Comparison of ENCODE assay signal across 21 cellular contexts in the genomic region with DNA sequence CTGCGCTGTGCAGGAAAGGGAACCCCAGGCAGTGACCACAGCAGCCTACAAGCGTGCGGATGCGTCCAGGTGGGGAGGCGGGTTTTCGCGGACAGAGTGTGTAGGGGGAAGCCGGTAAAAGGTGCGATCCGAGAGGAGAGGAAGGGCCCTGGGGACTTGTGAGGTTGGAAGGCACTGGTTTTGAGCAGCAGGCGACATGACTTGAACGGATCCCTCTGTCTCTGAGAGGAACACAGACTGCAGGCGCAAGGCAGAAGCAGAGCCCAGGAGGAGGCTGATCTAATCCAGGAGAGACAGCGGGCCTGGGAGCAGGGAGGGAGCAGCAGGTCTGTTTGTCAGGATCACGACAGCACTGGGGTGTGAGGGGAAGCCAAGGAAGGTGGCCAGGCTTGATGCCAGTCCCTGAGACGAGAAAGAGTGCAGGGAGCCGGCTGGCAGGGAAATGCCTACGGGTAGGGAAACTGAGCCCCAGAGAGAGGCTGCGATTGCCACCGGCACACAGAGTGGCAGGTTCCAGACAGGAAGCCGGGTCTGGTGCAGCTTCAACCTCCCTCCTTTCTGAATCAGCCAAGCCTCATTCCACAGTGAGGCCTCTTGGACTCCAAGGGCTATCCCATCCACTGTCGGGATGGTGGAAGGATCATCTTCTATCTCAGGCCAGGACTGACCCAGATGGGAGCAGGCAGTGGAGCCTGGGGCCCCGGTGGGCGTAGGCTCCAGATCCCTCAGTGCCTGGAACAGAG. TPM values are rescaled to one million over a fixed set of nuclear protein-coding genes. Genes with fewer than 3 reads are reported as not detected.
"Had no signal": no experiment of that assay in that cellular context is flagged by ENCODE, and none has a peak within 500 bp of the region (broad histone marks: within the 10 kb centered on the region; RNA-seq: fewer than 3 reads in every experiment).

No MANE protein-coding gene starts in this region.

- H3K36me3 Mint-ChIP-seq: activated CD8-positive, alpha-beta memory T cell treated with anti-CD3 and anti-CD28 coated beads, Interleukin-2, amount 10 ng/mL, durations not matched to agents 7 days and 5 days; activated naive CD8-positive, alpha-beta T cell treated with anti-CD3 and anti-CD28 coated beads for 36 hours; stimulated activated memory B cell treated with anti-CD40 and anti-IgM and Interleukin-4, amounts not matched to agents 10 μg/mL and 1 μg/mL and 100 μg/mL, for 72 hours had no signal

- H3K9me3 Mint-ChIP-seq: activated naive CD8-positive, alpha-beta T cell treated with anti-CD3 and anti-CD28 coated beads for 36 hours; activated T-cell treated with anti-CD3 and anti-CD28 coated beads, Interleukin-2, amount 50 U/mL, for 24 hours; stimulated activated memory B cell treated with anti-CD40 and anti-IgM and Interleukin-4, amounts not matched to agents 10 μg/mL and 1 μg/mL and 100 μg/mL, for 72 hours had no signal

- ATAC-seq: activated CD8-positive, alpha-beta memory T cell treated with anti-CD3 and anti-CD28 coated beads, Interleukin-2, amount 10 ng/mL, durations not matched to agents 7 days and 5 days; left lung; psoas muscle; sciatic nerve; stimulated activated memory B cell treated with anti-CD40 and anti-IgM and Interleukin-4, amounts not matched to agents 10 μg/mL and 1 μg/mL and 100 μg/mL, for 72 hours had no signal

- DNase-seq: activated CD4-positive, alpha-beta T cell treated with anti-CD3 and anti-CD28 coated beads for 1 hour; activated CD4-positive, alpha-beta T cell treated with anti-CD3 and anti-CD28 coated beads, Interleukin-2, amount 50 U/mL, for 48 hours; activated CD8-positive, alpha-beta memory T cell treated with anti-CD3 and anti-CD28 coated beads, Interleukin-2, amount 10 ng/mL, durations not matched to agents 7 days and 5 days; activated gamma-delta T cell treated with Interleukin-2 at 50 U/mL for 16 hours; activated naive CD8-positive, alpha-beta T cell treated with anti-CD3 and anti-CD28 coated beads for 36 hours; activated T-cell treated with anti-CD3 and anti-CD28 coated beads, Interleukin-2, amount 50 U/mL, for 24 hours; islet precursor cell; left lung; mesenchymal stem cell; nucleus accumbens; psoas muscle; spleen; stimulated activated CD4-positive, alpha-beta T cell treated with anti-CD3 and anti-CD28 coated beads, Interleukin-1b, Interleukin-23, amount 100 ng/mL, for 48 hours; T-helper 9 cell; upper lobe of left lung had no signal

- H3K27ac Mint-ChIP-seq: activated CD8-positive, alpha-beta memory T cell treated with anti-CD3 and anti-CD28 coated beads, Interleukin-2, amount 10 ng/mL, durations not matched to agents 7 days and 5 days; activated naive CD8-positive, alpha-beta T cell treated with anti-CD3 and anti-CD28 coated beads for 36 hours; activated T-cell treated with anti-CD3 and anti-CD28 coated beads, Interleukin-2, amount 50 U/mL, for 24 hours; stimulated activated memory B cell treated with anti-CD40 and anti-IgM and Interleukin-4, amounts not matched to agents 10 μg/mL and 1 μg/mL and 100 μg/mL, for 72 hours had no signal

- H3K27me3 ChIP-seq: upper lobe of left lung had no signal

- H3K4me3 ChIP-seq: dorsolateral prefrontal cortex, esophagus muscularis mucosa, left lung, psoas muscle, spleen, upper lobe of left lung had no signal

- H3K36me3 ChIP-seq: esophagus muscularis mucosa, left lung, spleen, upper lobe of left lung had no signal

- H3K4me1 Mint-ChIP-seq: activated CD8-positive, alpha-beta memory T cell treated with anti-CD3 and anti-CD28 coated beads, Interleukin-2, amount 10 ng/mL, durations not matched to agents 7 days and 5 days; activated naive CD8-positive, alpha-beta T cell treated with anti-CD3 and anti-CD28 coated beads for 36 hours; stimulated activated memory B cell treated with anti-CD40 and anti-IgM and Interleukin-4, amounts not matched to agents 10 μg/mL and 1 μg/mL and 100 μg/mL, for 72 hours had no signal

- H3K27ac ChIP-seq: dorsolateral prefrontal cortex, esophagus muscularis mucosa, left lung, psoas muscle, spleen, upper lobe of left lung had no signal

- H3K9me3 ChIP-seq: esophagus muscularis mucosa, left lung, psoas muscle, spleen, upper lobe of left lung had no signal

- H3K4me3 Mint-ChIP-seq: activated CD8-positive, alpha-beta memory T cell treated with anti-CD3 and anti-CD28 coated beads, Interleukin-2, amount 10 ng/mL, durations not matched to agents 7 days and 5 days; activated naive CD8-positive, alpha-beta T cell treated with anti-CD3 and anti-CD28 coated beads for 36 hours; activated T-cell treated with anti-CD3 and anti-CD28 coated beads, Interleukin-2, amount 50 U/mL, for 24 hours; stimulated activated memory B cell treated with anti-CD40 and anti-IgM and Interleukin-4, amounts not matched to agents 10 μg/mL and 1 μg/mL and 100 μg/mL, for 72 hours had no signal

- H3K4me1 ChIP-seq: esophagus muscularis mucosa, left lung, psoas muscle, spleen, upper lobe of left lung had no signal

RNA-seq across cellular contexts. Expression of a gene that starts 57.1 kb away (rescaled TPM):
- total RNA-seq: activated CD8-positive, alpha-beta memory T cell treated with anti-CD3 and anti-CD28 coated beads, Interleukin-2, amount 10 ng/mL, durations not matched to agents 7 days and 5 days; activated naive CD8-positive, alpha-beta T cell treated with anti-CD3 and anti-CD28 coated beads for 36 hours; chondrocyte; fibroblast of villous mesenchyme; sciatic nerve; spleen had no signal
